Comparison of ENCODE assay signal across 8 cellular contexts in the genomic region with DNA sequence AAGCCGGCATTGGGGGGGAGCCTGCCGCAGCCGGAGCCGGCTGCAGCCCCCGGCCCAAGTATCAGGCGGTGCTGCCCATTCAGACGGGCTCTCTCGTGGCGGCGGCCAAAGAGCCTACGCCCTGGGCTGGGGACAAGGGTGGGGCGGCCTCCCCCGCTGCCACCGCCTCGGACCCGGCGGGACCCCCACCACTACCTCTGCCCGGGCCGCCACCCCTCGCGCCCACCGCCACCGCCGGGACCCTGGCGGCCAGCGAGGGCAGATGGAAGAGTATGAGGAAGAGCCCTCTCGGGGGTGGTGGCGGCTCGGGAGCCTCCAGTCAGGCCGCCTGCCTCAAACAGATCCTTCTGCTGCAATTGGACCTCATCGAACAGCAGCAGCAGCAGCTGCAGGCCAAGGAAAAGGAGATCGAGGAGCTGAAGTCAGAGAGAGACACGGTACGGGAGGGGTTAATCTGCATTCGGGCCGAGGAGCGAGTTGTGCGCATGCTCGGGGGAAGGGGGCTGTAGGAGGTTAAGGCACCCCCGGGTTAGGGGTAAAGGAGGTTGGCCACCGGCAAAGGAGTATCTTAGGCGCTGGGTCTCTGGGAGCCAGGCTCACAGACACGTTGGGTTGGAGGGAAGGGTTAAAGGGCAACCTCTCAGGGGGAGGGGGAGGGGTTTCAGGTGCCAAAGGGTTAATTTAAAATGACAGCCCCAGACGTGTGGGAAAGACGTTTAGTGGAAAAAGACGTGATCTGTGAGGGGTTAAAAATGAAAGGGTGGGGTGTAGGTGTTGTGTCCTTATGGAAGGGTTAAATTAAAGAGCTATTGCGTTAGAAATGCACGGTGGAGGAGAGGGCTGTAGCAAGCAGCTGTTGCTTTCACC. TPM values are rescaled to one million over a fixed set of nuclear protein-coding genes. Genes with fewer than 3 reads are reported as not detected.
DNase-seq lines count a peak whose midpoint lies in the region; ATAC-seq and TF ChIP-seq lines count a peak whose summit lies in the region.

No MANE protein-coding gene starts in this region.

- no peaks in the 10 kb centered on the region for H3K9me3 ChIP-seq in upper lobe of right lung

- intact Hi-C loops in upper lobe of right lung (cut with DNase I): no loop called here

- ATAC-seq in HG02840 (IDR thresholded peaks at IDR 0.05; ENCODE audit: low FRiP score, unreplicated experiment) (peak; percentile 27), esophagus mucosa (peak; percentile 22), upper lobe of right lung (peak; percentile 13), HG03025 (IDR thresholded peaks at IDR 0.05; ENCODE audit: low FRiP score, unreplicated experiment) (no peak)
- ATAC-seq in naive thymus-derived CD8-positive, alpha-beta T cell: peak; percentile 37 to 58

- no peak for DNase-seq in GM12864 (ENCODE audit: low read depth)
- peak; percentile 72 for DNase-seq in NCI-H748 (lab: John Stamatoyannopoulos, UW; ENCODE audit: unreplicated experiment)
- DNase-seq in activated T-cell treated with anti-CD3 and anti-CD28 coated beads, Interleukin-2, amount 50 U/mL, for 24 hours: peak; percentile 76
- peak in 9 of 10 donors; percentile 27 to 75 (median 56) for DNase-seq in naive thymus-derived CD8-positive, alpha-beta T cell
- DNase-seq in upper lobe of right lung: peak; percentile 66

- POLR2A ChIA-PET in naive thymus-derived CD8-positive, alpha-beta T cell (lab: Charles Lee): interaction anchor here (0.7 to 4.7 kb wide), 19 partner anchors 10 to 71 kb away, joined by 3 to 102 read pairs (median 4); a partner anchor contains a TSS

- peaks cover 49% of the 10 kb centered on the region for H3K36me3 Mint-ChIP-seq in activated T-cell treated with anti-CD3 and anti-CD28 coated beads, Interleukin-2, amount 50 U/mL, for 24 hours (ENCODE audit: low read depth)
- peaks cover 0 to 27% (median 3%) of the 10 kb centered on the region in 3 donors for H3K36me3 Mint-ChIP-seq in naive thymus-derived CD8-positive, alpha-beta T cell

- peaks cover 38% of the 10 kb centered on the region for H3K4me1 Mint-ChIP-seq in activated T-cell treated with anti-CD3 and anti-CD28 coated beads, Interleukin-2, amount 50 U/mL, for 24 hours (ENCODE audit: low read depth)
- H3K4me1 Mint-ChIP-seq in naive thymus-derived CD8-positive, alpha-beta T cell: peaks cover 23 to 50% (median 45%) of the 10 kb centered on the region in 4 donors

- H3K36me3 ChIP-seq in upper lobe of right lung: peaks cover 31% of the 10 kb centered on the region

- peak overlapping the region; percentile 92 for H3K27ac Mint-ChIP-seq in activated T-cell treated with anti-CD3 and anti-CD28 coated beads, Interleukin-2, amount 50 U/mL, for 24 hours
- peak overlapping the region; percentile 80 to 97 (median 88) for H3K27ac Mint-ChIP-seq in naive thymus-derived CD8-positive, alpha-beta T cell

- TF ChIP-seq CTCF in GM12864 (IDR thresholded peaks at IDR 0.05; ENCODE audit: low read depth, low read length, missing control alignments) (no peak), upper lobe of right lung (IDR thresholded peaks at IDR 0.05) (no peak)

- H3K4me3 Mint-ChIP-seq in activated T-cell treated with anti-CD3 and anti-CD28 coated beads, Interleukin-2, amount 50 U/mL, for 24 hours: peak overlapping the region; percentile 89
- peak overlapping the region; percentile 84 to 97 (median 93) for H3K4me3 Mint-ChIP-seq in naive thymus-derived CD8-positive, alpha-beta T cell

- H3K4me1 ChIP-seq in upper lobe of right lung: peaks cover 24% of the 10 kb centered on the region

- H3K4me3 ChIP-seq in GM12864 (ENCODE audit: low read depth, low read length): peak overlapping the region; percentile 89
- peak overlapping the region; percentile 100 for H3K4me3 ChIP-seq in upper lobe of right lung

- H3K9me3 Mint-ChIP-seq in activated T-cell treated with anti-CD3 and anti-CD28 coated beads, Interleukin-2, amount 50 U/mL, for 24 hours: no peaks in the 10 kb centered on the region
- no peaks in the 10 kb centered on the region for H3K9me3 Mint-ChIP-seq in naive thymus-derived CD8-positive, alpha-beta T cell

- no peaks in the 10 kb centered on the region for H3K27me3 ChIP-seq in upper lobe of right lung

- no peaks in the 10 kb centered on the region for H3K27me3 Mint-ChIP-seq in activated T-cell treated with anti-CD3 and anti-CD28 coated beads, Interleukin-2, amount 50 U/mL, for 24 hours
- no peaks in the 10 kb centered on the region for H3K27me3 Mint-ChIP-seq in naive thymus-derived CD8-positive, alpha-beta T cell

- H3K27ac ChIP-seq in upper lobe of right lung: peak overlapping the region; percentile 94

RNA-seq across cellular contexts. Expression of a gene that starts 1.4 kb away (rescaled TPM):
- total RNA-seq in esophagus mucosa (36.1 TPM), upper lobe of right lung (84.4 TPM)
- 100 to 1,000 TPM; 132 to 135 TPM for total RNA-seq in naive thymus-derived CD8-positive, alpha-beta T cell
- 10 to 100 TPM in 1 of 3 donors, 1 to 10 TPM in 2; 6.8 to 12.8 (median 9.2) TPM for polyA plus RNA-seq in naive thymus-derived CD8-positive, alpha-beta T cell

RNA-seq across cellular contexts. Expression of a gene that starts 17.2 kb away (rescaled TPM):
- total RNA-seq in esophagus mucosa: 38.5 TPM
- total RNA-seq in naive thymus-derived CD8-positive, alpha-beta T cell: 100 to 1,000 TPM; 153 to 162 TPM
- 10 to 100 TPM; 33.5 to 46.9 (median 40.6) TPM for polyA plus RNA-seq in naive thymus-derived CD8-positive, alpha-beta T cell
- 106 TPM for total RNA-seq in upper lobe of right lung

RNA-seq across cellular contexts. Expression of a gene that starts 22.8 kb away (rescaled TPM):
- 14.6 TPM for total RNA-seq in esophagus mucosa
- total RNA-seq in naive thymus-derived CD8-positive, alpha-beta T cell: 10 to 100 TPM; 18.2 to 19.2 TPM
- polyA plus RNA-seq in naive thymus-derived CD8-positive, alpha-beta T cell: 1 to 10 TPM; 3.9 to 9.9 (median 6.4) TPM
- total RNA-seq in upper lobe of right lung: 24.9 TPM

RNA-seq across cellular contexts. Expression of a gene that starts 54.1 kb away (rescaled TPM):
- 112 TPM for total RNA-seq in esophagus mucosa
- 1 to 10 TPM; 5.9 to 6.4 TPM for total RNA-seq in naive thymus-derived CD8-positive, alpha-beta T cell
- polyA plus RNA-seq in naive thymus-derived CD8-positive, alpha-beta T cell: under 1 TPM in 2 of 3 donors, not detected in 1; 0.12 to 0.65 TPM
- 10.2 TPM for total RNA-seq in upper lobe of right lung
